In the genomic region with DNA sequence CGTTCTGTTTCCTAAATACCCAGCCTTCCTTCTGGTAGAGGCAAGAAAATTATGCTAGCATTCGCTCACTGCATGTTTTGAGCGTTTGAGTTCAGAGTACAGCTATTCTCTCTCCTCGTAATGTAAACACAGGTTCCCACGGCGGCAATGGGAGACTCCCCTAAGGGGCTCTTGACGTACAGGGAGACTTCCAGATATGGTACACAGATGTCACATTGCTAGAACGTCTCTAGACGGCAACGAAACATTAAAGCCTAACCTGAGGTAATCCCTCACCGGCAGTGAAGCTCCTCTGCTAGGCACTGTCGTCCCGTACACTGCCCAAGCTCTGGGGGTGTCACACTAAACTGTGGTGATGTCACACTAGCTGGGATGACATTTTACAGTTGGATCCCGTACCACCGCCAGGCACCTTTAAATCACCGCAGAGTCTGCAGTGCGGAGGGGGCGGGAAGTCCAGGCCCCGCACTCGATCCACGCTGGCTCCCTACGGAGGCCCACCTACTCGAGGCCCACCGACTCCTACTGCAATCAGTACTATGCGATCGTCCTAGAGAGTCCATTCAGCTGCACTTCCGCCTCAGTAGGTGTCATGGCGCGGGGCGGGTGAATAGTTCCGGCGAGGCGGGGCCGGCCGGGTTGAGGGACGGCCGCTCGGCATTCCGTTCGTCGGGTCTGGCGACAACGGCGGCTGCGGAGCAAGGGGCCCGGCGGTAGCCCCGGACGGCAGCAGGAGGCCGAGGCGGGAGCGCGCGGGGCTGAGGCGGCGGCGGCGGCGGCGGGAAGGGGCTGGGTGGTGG, we compare ENCODE assay signal across 8 cellular contexts. TPM values are rescaled to one million over a fixed set of nuclear protein-coding genes. Genes with fewer than 3 reads are reported as not detected.
A peak's percentile ranks its signal among the peaks of the same experiment; 100 is the strongest.
DNase-seq lines count a peak whose midpoint lies in the region; ATAC-seq and TF ChIP-seq lines count a peak whose summit lies in the region.

A gene (plus strand): TSS at position 375 of the 800 bp plus-strand sequence.

- peaks cover 2% of the 10 kb centered on the region for H3K36me3 Mint-ChIP-seq in IgD-negative memory B cell

- H3K4me3 ChIP-seq in PC-3 (ENCODE audit: low read length) = peak within 1 kb of the TSS; percentile 86

- H3K4me2 ChIP-seq in PC-3 (ENCODE audit: low read length) = peak within 1 kb of the TSS; percentile 96

- H3K27ac ChIP-seq in PC-3 (ENCODE audit: low read length) = peak within 1 kb of the TSS; percentile 41
- peak within 1 kb of the TSS; percentile 69 for H3K27ac ChIP-seq in epithelial cell of prostate

- H3F3A ChIP-seq in PC-3 (ENCODE audit: low read length, unreplicated experiment) = no peaks in the 10 kb centered on the region

- no peak for TF ChIP-seq CTCF in PC-3 (conservative IDR thresholded peaks at IDR 0.05; ENCODE audit: low read depth, low read length)

- no peaks in the 10 kb centered on the region for H3K27me3 Mint-ChIP-seq in IgD-negative memory B cell

- peak within 1 kb of the TSS; percentile 82 for H3K9ac ChIP-seq in PC-3 (ENCODE audit: low read length)

- no peaks in the 10 kb centered on the region for H3K9me3 ChIP-seq in PC-3 (ENCODE audit: low read length)

- CTCF ChIA-PET in PC-3 (lab: Charles Lee) = interaction anchor here (0.5 kb wide), 1 partner anchor 117 kb away, joined by 3 read pairs; a partner anchor contains a TSS

- peak; percentile 62 for ATAC-seq in GM21529 (IDR thresholded peaks at IDR 0.05; ENCODE audit: unreplicated experiment)
- peak; percentile 74 for ATAC-seq in PC-3

- H3K9me2 ChIP-seq in PC-3 (replicated peaks; ENCODE audit: low read length) = no peaks in the 10 kb centered on the region

- peaks cover 32% of the 10 kb centered on the region for H3K4me1 ChIP-seq in PC-3 (ENCODE audit: insufficient read depth, low read length)

- intact Hi-C loops in PC-3 (cut with micrococcal nuclease) = loop anchor here (1.0 kb wide), 1 partner anchor 24 kb away; a partner anchor contains a TSS

- peaks cover 20% of the 10 kb centered on the region; the same call in 1 of the 2 replicates for H4K20me1 ChIP-seq in PC-3 (ENCODE audit: low read length)

- H3K27ac Mint-ChIP-seq in IgD-negative memory B cell = peak within 1 kb of the TSS; percentile 98 to 100 (median 100)

- H3K36me3 ChIP-seq in PC-3 (ENCODE audit: low read depth, low read length) = no peaks in the 10 kb centered on the region

- H3K79me2 ChIP-seq in PC-3 (ENCODE audit: low read length) = peaks cover 55% of the 10 kb centered on the region

- TSS peak; percentile 81 for BruUV-seq in PC-3 (replicated peaks; lab: Mats Ljungman, UMichigan)

- peaks cover 39 to 51% (median 47%) of the 10 kb centered on the region in 3 donors for H3K4me1 Mint-ChIP-seq in IgD-negative memory B cell

- H2AFZ ChIP-seq in PC-3 (ENCODE audit: low read length) = peak within 1 kb of the TSS; percentile 99

- DNase-seq in DMS114 treated with DMSO at 0.1 percent for 48 hours (lab: John Stamatoyannopoulos, UW; ENCODE audit: unreplicated experiment) = peak; percentile 87
- peak; percentile 85 for DNase-seq in PC-3
- peak; percentile 91 for DNase-seq in activated T-cell treated with anti-CD3 and anti-CD28 coated beads for 48 hours (ENCODE audit: low read depth)
- DNase-seq in epithelial cell of prostate (ENCODE audit: low read depth, low spot score) = peak; percentile 26
- DNase-seq in mucosa of gallbladder (ENCODE audit: low spot score) = peak; percentile 94
- peak; percentile 83 to 85 for DNase-seq in stimulated activated CD8-positive, alpha-beta memory T cell treated with anti-CD3 and anti-CD28 coated beads, Interleukin-4, amount 100 ng/mL, for 4 hours (ENCODE audit: low read depth in 2 of 2, low spot score in 1 of 2)

- H3K4me3 Mint-ChIP-seq in IgD-negative memory B cell = peak within 1 kb of the TSS; percentile 98 to 100 (median 99)

- no peaks in the 10 kb centered on the region for H3K9me3 Mint-ChIP-seq in IgD-negative memory B cell

- POLR2A ChIA-PET in PC-3 (lab: Charles Lee; ENCODE audit: unreplicated experiment) = interaction anchor here (1.3 kb wide), 1 partner anchor 25 kb away, joined by 10 read pairs; a partner anchor contains a TSS

- H3K27me3 ChIP-seq in PC-3 (ENCODE audit: low read length) = no peaks in the 10 kb centered on the region

RNA-seq across cellular contexts. Expression of the gene that starts here (rescaled TPM):
- 6.1 TPM for polyA plus RNA-seq in IgD-negative memory B cell
- total RNA-seq in PC-3 (2014; rRNA removed) = 18.7 and 19.9 TPM in 2 replicates
- 72.3 TPM for total RNA-seq in mucosa of gallbladder

Comparison
In these comparisons a context has a peak if more than half of its experiments do, and no peak if none do; other contexts are left out.
1. Peak in every context shown above with its lines: DNase-seq, ATAC-seq, H3K4me3 ChIP-seq and H3K27ac ChIP-seq.
2. DNase-seq: peak in every context shown above with its lines; median percentile 94 in mucosa of gallbladder; 91 in activated T-cell treated with anti-CD3 and anti-CD28 coated beads for 48 hours; 87 in DMS114 treated with DMSO at 0.1 percent for 48 hours; 85 in PC-3; 84 in stimulated activated CD8-positive, alpha-beta memory T cell treated with anti-CD3 and anti-CD28 coated beads, Interleukin-4, amount 100 ng/mL, for 4 hours; 26 in epithelial cell of prostate.